Comparison of ENCODE assay signal across 1 cellular context in the genomic region with DNA sequence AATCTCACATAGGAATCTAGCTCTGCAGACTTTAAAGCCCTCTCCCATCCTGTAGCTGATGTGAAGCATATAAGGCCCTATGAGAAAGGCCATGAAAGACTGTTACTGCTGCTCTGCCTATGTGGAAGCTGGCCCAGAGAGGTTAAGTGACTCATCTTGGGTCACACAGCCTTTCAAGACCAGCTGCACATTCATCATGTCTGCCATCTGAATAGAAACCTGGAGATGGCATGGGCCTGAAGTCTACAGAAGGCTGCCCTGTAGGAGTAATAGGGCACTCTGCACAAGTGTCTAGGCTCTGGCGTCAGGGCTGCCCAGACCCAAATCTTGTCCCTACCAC.
TF ChIP-seq lines count a peak whose summit lies in the region.

No MANE protein-coding gene starts in this region.

TF ChIP-seq in HepG2, 621 proteins besides CTCF, POLR2A, EP300 and RAD21:
- TF ChIP-seq NFE2L2 (IDR thresholded peaks at IDR 0.05; ENCODE audit: low read length) (no peak), CHD4 (IDR thresholded peaks at IDR 0.05; ENCODE audit: borderline replicate concordance, low read length) (no peak), ZNF768 (CRISPR knock-in tag; IDR thresholded peaks at IDR 0.05) (peak; percentile 27; the same call in 1 of the 2 replicates)
